In genomic region chr22:46574993-46575914, GRCh38 we compare ENCODE assay signal across 10 cellular contexts. TPM values are rescaled to one million over a fixed set of nuclear protein-coding genes. Genes with fewer than 3 reads are reported as not detected.
A peak's percentile ranks its signal among the peaks of the same experiment; 100 is the strongest.
DNase-seq lines count a peak whose midpoint lies in the region; ATAC-seq and TF ChIP-seq lines count a peak whose summit lies in the region.
"Had no signal": no experiment of that assay in that cellular context is flagged by ENCODE, and none has a peak within 500 bp of the region (broad histone marks: within the 10 kb centered on the region; RNA-seq: fewer than 3 reads in every experiment).

No MANE protein-coding gene starts in this region.

- no TSS peak for BruUV-seq in IMR-90 (replicated peaks; lab: Mats Ljungman, UMichigan)

- ATAC-seq in IMR-90 (ENCODE audit: low read depth) (no peak), body of pancreas (peak; percentile 55), lung (ENCODE audit: insufficient read depth, low FRiP score) (peak; percentile 4), HG02840 (IDR thresholded peaks at IDR 0.05; ENCODE audit: low FRiP score, unreplicated experiment) (no peak), GM19467 (IDR thresholded peaks at IDR 0.05; ENCODE audit: unreplicated experiment) (no peak)

- no peak for TF ChIP-seq POLR2A in IMR-90 (IDR thresholded peaks at IDR 0.05; ENCODE audit: low read depth, low read length)
- TF ChIP-seq POLR2A in body of pancreas (IDR thresholded peaks at IDR 0.05), result peak; percentile 37 to 60 (median 50)

- H3K56ac ChIP-seq in IMR-90 (ENCODE audit: extremely low read depth, insufficient read depth, low read length), result no peak overlapping the region

- H3K9me1 ChIP-seq in IMR-90 (ENCODE audit: insufficient read depth, low read length), result no peaks in the 10 kb centered on the region

- no peak overlapping the region for H4K5ac ChIP-seq in IMR-90 (ENCODE audit: low read depth, low read length)

- no peak overlapping the region for H3K18ac ChIP-seq in IMR-90 (ENCODE audit: low read depth, low read length)

- H2AK5ac ChIP-seq in IMR-90 (ENCODE audit: low read depth, low read length), result no peak overlapping the region; the same call in 1 of the 2 replicates

- H3K27me3 ChIP-seq in BLaER1, result no peaks in the 10 kb centered on the region
- peaks cover 11% of the 10 kb centered on the region; the same call in 1 of the 2 replicates for H3K27me3 ChIP-seq in IMR-90 (ENCODE audit: control insufficient read depth, insufficient read depth, low read length)
- H3K27me3 ChIP-seq in body of pancreas, result no peaks in the 10 kb centered on the region
- H3K27me3 ChIP-seq in lung (ENCODE audit: control insufficient read depth, insufficient read depth), result no peaks in the 10 kb centered on the region

- no peak for TF ChIP-seq CTCF in IMR-90 (conservative IDR thresholded peaks at IDR 0.05; ENCODE audit: low read depth, low read length)
- peak in 2 of 7 experiments; percentile 6 to 12 for TF ChIP-seq CTCF in body of pancreas (IDR thresholded peaks at IDR 0.05)
- TF ChIP-seq CTCF in lung (IDR thresholded peaks at IDR 0.05; ENCODE audit: control extremely low read depth, extremely low read depth), result no peak

- H3K9ac ChIP-seq in BLaER1, result no peak overlapping the region
- H3K9ac ChIP-seq in IMR-90 (ENCODE audit: low read depth, low read length), result no peak overlapping the region

- H2BK20ac ChIP-seq in IMR-90 (ENCODE audit: low read depth, low read length), result no peak overlapping the region

- dilution Hi-C loops in IMR-90 (cut with HindIII; ENCODE audit: low sequenced_read_pairs, unreplicated experiment), result no loop called here

- H3K27ac ChIP-seq in BLaER1 (no peak overlapping the region), IMR-90 (ENCODE audit: insufficient read depth, low read length) (no peak overlapping the region), body of pancreas (peak overlapping the region; percentile 90 to 96 (median 92)), lung (ENCODE audit: low read depth in 1 of 2, low read length in 1 of 2) (peak overlapping the region; percentile 73 to 91)

- in situ Hi-C loops in IMR-90 (cut with MboI; ENCODE audit: low sequenced_read_pairs), result no loop called here

- peak overlapping the region; percentile 2 for H2AFZ ChIP-seq in IMR-90 (replicated peaks; ENCODE audit: low read length, poor library complexity)

- intact Hi-C loops in IMR-90 (cut with micrococcal nuclease), result loop anchor here (5.0 kb wide), 2 partner anchors 67 to 102 kb away; no protein-coding TSS in a partner anchor
- intact Hi-C loops in body of pancreas (cut with DNase I), result no loop called here

- H2AK9ac ChIP-seq in IMR-90 (replicated peaks; ENCODE audit: low read depth, low read length, poor library complexity), result no peak overlapping the region

- no peak overlapping the region for H2BK120ac ChIP-seq in IMR-90 (ENCODE audit: low read depth, low read length)

- H4K91ac ChIP-seq in IMR-90 (ENCODE audit: insufficient read depth, low read depth, low read length), result no peak overlapping the region

- WGBS in IMR-90 (ENCODE audit: extremely low coverage in 2 of 2, insufficient read length in 1 of 2), 2 experiments, result 85% methylated on average over 9 of the region's 19 CpGs; no CpG with 5 or more reads in 1 of the 2 experiments
- WGBS in body of pancreas, 2 donors, result 25 to 40% methylated on average over 10 to 16 of the region's 19 CpGs
- WGBS in lung, 2 donors, result 54 to 66% methylated on average over 19 of the region's 19 CpGs

- POLR2A ChIA-PET in IMR-90 (lab: Charles Lee; ENCODE audit: unreplicated experiment), result no interaction called here

- H3K9me3 ChIP-seq in BLaER1 (peaks cover 23% of the 10 kb centered on the region), IMR-90 (ENCODE audit: control insufficient read depth, insufficient read depth, low read length) (peaks cover 17% of the 10 kb centered on the region), body of pancreas (no peaks in the 10 kb centered on the region), lung (ENCODE audit: control insufficient read depth in 2 of 2, insufficient read depth in 1 of 2, low read length in 1 of 2) (peaks cover 0 to 2% of the 10 kb centered on the region in 2 donors)

- H4K20me1 ChIP-seq in BLaER1, result peaks cover 26% of the 10 kb centered on the region
- H4K20me1 ChIP-seq in IMR-90 (ENCODE audit: insufficient read depth, low read length), result peaks cover 7% of the 10 kb centered on the region; the same call in 1 of the 2 replicates

- H3K4me2 ChIP-seq in BLaER1, result peak overlapping the region; percentile 100
- H3K4me2 ChIP-seq in IMR-90 (ENCODE audit: low read depth, low read length), result no peak overlapping the region

- no peak for DNase-seq in IMR-90
- peak; percentile 64 to 90 (median 83) for DNase-seq in body of pancreas
- no peak for DNase-seq in lung (ENCODE audit: low spot score)
- no peak for DNase-seq in COLO829 (ENCODE audit: low spot score)
- no peak for DNase-seq in NCI-H1092 treated with DMSO at 0.1 percent for 48 hours (lab: John Stamatoyannopoulos, UW)
- DNase-seq: stimulated activated CD4-positive, alpha-beta T cell treated with anti-CD3 and anti-CD28 coated beads, Interleukin-2, amount 100 ng/mL, for 48 hours; T-helper 9 cell had no signal

- no peak overlapping the region for H2BK15ac ChIP-seq in IMR-90 (ENCODE audit: low read depth, low read length)

- CTCF ChIA-PET in IMR-90 (lab: Yijun Ruan, JAX), result no interaction called here

- H3K23ac ChIP-seq in IMR-90 (ENCODE audit: low read depth, low read length), result no peak overlapping the region

- H3K36me3 ChIP-seq in BLaER1 (no peaks in the 10 kb centered on the region), IMR-90 (ENCODE audit: control insufficient read depth, insufficient read depth, low read length) (no peaks in the 10 kb centered on the region), body of pancreas (replicated peaks in 1 of 2; ENCODE audit: insufficient read depth in 1 of 2, low read depth in 2 of 2) (no peaks in the 10 kb centered on the region), lung (ENCODE audit: control insufficient read depth in 2 of 2, insufficient read depth in 2 of 2, low read length in 2 of 2) (no peaks in the 10 kb centered on the region)

- no peak overlapping the region for H3K4ac ChIP-seq in IMR-90 (ENCODE audit: low read depth, low read length)

- no peak overlapping the region for H2BK5ac ChIP-seq in IMR-90 (ENCODE audit: low read depth, low read length, poor library complexity, severe bottlenecking)

- no peak for TF ChIP-seq RAD21 in IMR-90 (IDR thresholded peaks at IDR 0.05; ENCODE audit: low read length)

- peaks cover 55% of the 10 kb centered on the region for H3K4me1 ChIP-seq in BLaER1
- H3K4me1 ChIP-seq in IMR-90 (ENCODE audit: control insufficient read depth, insufficient read depth, low read length), result peaks cover 16% of the 10 kb centered on the region
- peaks cover 70% of the 10 kb centered on the region for H3K4me1 ChIP-seq in body of pancreas
- H3K4me1 ChIP-seq in lung (ENCODE audit: control insufficient read depth in 2 of 2, insufficient read depth in 2 of 2, low read length in 2 of 2), result peaks cover 4 to 31% of the 10 kb centered on the region in 2 donors

- no peak overlapping the region for H3K14ac ChIP-seq in IMR-90 (replicated peaks; ENCODE audit: low read depth, low read length)

- H3K79me1 ChIP-seq in IMR-90 (ENCODE audit: low read depth in 1 of 2, low read length in 2 of 2), result peaks cover 9 to 12% of the 10 kb centered on the region in 2 experiments; a peak in 2 of 4 replicates

- H3K4me3 ChIP-seq in BLaER1 (no peak overlapping the region), IMR-90 (ENCODE audit: insufficient read depth, low read depth, low read length) (no peak overlapping the region), body of pancreas (no peak overlapping the region), lung (no peak overlapping the region)

- H4K8ac ChIP-seq in IMR-90 (ENCODE audit: low read depth in 2 of 2, low read length in 2 of 2), result no peak overlapping the region

TF ChIP-seq in IMR-90, 13 proteins besides CTCF, POLR2A, EP300 and RAD21:
- TF ChIP-seq CHD1 (IDR thresholded peaks at IDR 0.05; ENCODE audit: low read depth, low read length) (no peak), RCOR1 (IDR thresholded peaks at IDR 0.05; ENCODE audit: insufficient replicate concordance, low read length) (no peak), CEBPB (IDR thresholded peaks at IDR 0.05; ENCODE audit: low read depth, low read length) (no peak), MAZ (IDR thresholded peaks at IDR 0.05; ENCODE audit: borderline replicate concordance, low read depth, low read length) (no peak), MXI1 (IDR thresholded peaks at IDR 0.05; ENCODE audit: borderline replicate concordance, low read depth, low read length) (no peak)

RNA-seq across cellular contexts. Expression of gene CELSR1, which starts 37.8 kb away (rescaled TPM):
- total RNA-seq in IMR-90 (2012; rRNA removed) (0.36 and 0.56 TPM in 2 replicates), body of pancreas (1 to 10 TPM in 1 of 2 donors, under 1 TPM in 1; 0.66 to 3.6 TPM), lung (10 to 100 TPM; 36.1 to 65.9 TPM)
- polyA plus RNA-seq in IMR-90 (2012; rRNA removed) (0.82 and 1.4 TPM in 2 replicates), lung (10 to 100 TPM; 14.0 to 29.3 TPM)
- 0.47 and 1.2 TPM in 2 replicates for polyA plus RNA-seq in IMR-90 (2012; cell fraction: cytosol; rRNA removed)
- polyA plus RNA-seq in IMR-90 (2012; cell fraction: nucleus; rRNA removed; ENCODE audit: low replicate concordance), result 0.91 and 1.9 TPM in 2 replicates

RNA-seq across cellular contexts. Expression of gene GRAMD4, which starts 44.9 kb away (rescaled TPM):
- 2.7 and 2.8 TPM in 2 replicates for total RNA-seq in IMR-90 (2012; rRNA removed)
- 5.8 and 7.4 TPM in 2 replicates for polyA plus RNA-seq in IMR-90 (2012; rRNA removed)
- polyA plus RNA-seq in IMR-90 (2012; cell fraction: cytosol; rRNA removed), result 3.2 and 5.9 TPM in 2 replicates
- polyA plus RNA-seq in IMR-90 (2012; cell fraction: nucleus; rRNA removed; ENCODE audit: low replicate concordance), result 11.4 and 12.3 TPM in 2 replicates
- 10 to 100 TPM; 29.3 to 62.3 TPM for total RNA-seq in body of pancreas
- total RNA-seq in lung, result 10 to 100 TPM; 18.0 to 67.7 TPM
- 10 to 100 TPM; 16.3 to 24.4 TPM for polyA plus RNA-seq in lung

Comparison
In these comparisons a context has a peak if more than half of its experiments do, and no peak if none do; other contexts are left out.
1. H3K27ac ChIP-seq: peak in body of pancreas (4 of 4) and lung (2 of 2); none in BLaER1 (single experiment) and IMR-90 (single experiment).
2. ATAC-seq: peak in body of pancreas (single experiment) and lung (single experiment); none in IMR-90 (single experiment), HG02840 (single experiment) and GM19467 (single experiment).
3. DNase-seq: peak in body of pancreas (4 of 4); none in IMR-90 (single experiment), lung (single experiment), COLO829 (single experiment) and NCI-H1092 treated with DMSO at 0.1 percent for 48 hours (single experiment).
4. RNA of gene CELSR1, which starts 37.8 kb away (total RNA-seq): 36.1 to 65.9 TPM in lung; 0.66 to 3.6 TPM in body of pancreas and 0.36 to 0.56 TPM in IMR-90; every median in the first group is over 4 times any median in the second.